ENCODE assay signal across 14 cellular contexts in the genomic region with DNA sequence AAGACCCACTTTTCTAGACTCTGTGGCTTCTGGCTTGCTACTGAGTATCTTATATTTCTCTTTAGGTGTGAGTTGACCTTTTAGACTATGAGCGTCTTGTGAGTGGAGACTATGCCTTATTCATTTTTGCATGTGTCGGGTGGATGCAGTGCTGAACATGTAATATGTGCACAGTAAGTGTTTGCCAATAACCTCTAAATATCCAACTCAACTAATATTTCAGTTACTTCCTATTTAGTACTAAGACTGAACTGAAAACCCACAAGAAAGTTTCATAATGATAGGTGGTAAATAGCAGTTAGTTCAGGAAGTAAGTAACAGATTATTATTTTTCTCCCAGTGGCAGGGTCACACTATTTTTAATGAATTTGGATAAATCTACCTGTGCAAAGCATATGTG.
DNase-seq lines count a peak whose midpoint lies in the region; ATAC-seq lines count a peak whose summit lies in the region.
"Had no signal": no experiment of that assay in that cellular context is flagged by ENCODE, and none has a peak within 500 bp of the region (broad histone marks: within the 10 kb centered on the region; RNA-seq: fewer than 3 reads in every experiment).

No MANE protein-coding gene starts in this region.

- no peaks in the 10 kb centered on the region for H3K36me3 Mint-ChIP-seq in dendritic cell treated with granulocyte-macrophage colony-stimulating factor and Interleukin-4, amounts not matched to agents 40 ng/mL and 50 ng/mL, for 4 days (ENCODE audit: low read depth)
- H3K36me3 Mint-ChIP-seq: WTC11 had no signal

- H3K27ac Mint-ChIP-seq in dendritic cell treated with granulocyte-macrophage colony-stimulating factor and Interleukin-4, amounts not matched to agents 40 ng/mL and 50 ng/mL, for 4 days, result peak overlapping the region; percentile 37
- H3K27ac Mint-ChIP-seq: CD8-positive, alpha-beta memory T cell had no signal

- DNase-seq in retina, result no peak
- DNase-seq in SK-N-DZ (ENCODE audit: low spot score), result no peak
- DNase-seq in NCI-H146 (lab: John Stamatoyannopoulos, UW), result no peak
- DNase-seq: activated effector memory CD4-positive, alpha-beta T cell treated with Interleukin-2 at 50 U/mL for 16 hours; CD8-positive, alpha-beta memory T cell; erythroblast; MG63 had no signal

- intact Hi-C loops in dendritic cell treated with granulocyte-macrophage colony-stimulating factor and Interleukin-4, amounts not matched to agents 40 ng/mL and 50 ng/mL, for 4 days (cut with micrococcal nuclease), result no loop called here

- H3K9me3 Mint-ChIP-seq in dendritic cell treated with granulocyte-macrophage colony-stimulating factor and Interleukin-4, amounts not matched to agents 40 ng/mL and 50 ng/mL, for 4 days, result no peaks in the 10 kb centered on the region

- H3K4me3 Mint-ChIP-seq in dendritic cell treated with granulocyte-macrophage colony-stimulating factor and Interleukin-4, amounts not matched to agents 40 ng/mL and 50 ng/mL, for 4 days, result no peak overlapping the region
- H3K4me3 Mint-ChIP-seq: WTC11 had no signal

- H3K4me1 Mint-ChIP-seq in dendritic cell treated with granulocyte-macrophage colony-stimulating factor and Interleukin-4, amounts not matched to agents 40 ng/mL and 50 ng/mL, for 4 days (ENCODE audit: low read depth), result peaks cover 54% of the 10 kb centered on the region

- H3K27me3 Mint-ChIP-seq in dendritic cell treated with granulocyte-macrophage colony-stimulating factor and Interleukin-4, amounts not matched to agents 40 ng/mL and 50 ng/mL, for 4 days, result peaks cover 3% of the 10 kb centered on the region
- H3K27me3 Mint-ChIP-seq: CD8-positive, alpha-beta memory T cell had no signal

- ATAC-seq in GM18517 (IDR thresholded peaks at IDR 0.05; ENCODE audit: unreplicated experiment) (peak; percentile 88), GM21717 (IDR thresholded peaks at IDR 0.05; ENCODE audit: unreplicated experiment) (peak; percentile 52), HG03521 (IDR thresholded peaks at IDR 0.05; ENCODE audit: unreplicated experiment) (peak; percentile 59), GM21360 (IDR thresholded peaks at IDR 0.05; ENCODE audit: unreplicated experiment) (no peak)
- ATAC-seq: sciatic nerve, WTC11 had no signal
